In genomic region chr12:122235741-122236140, GRCh38 we compare ENCODE assay signal across 25 cellular contexts. TPM values are rescaled to one million over a fixed set of nuclear protein-coding genes. Genes with fewer than 3 reads are reported as not detected.
"Had no signal": no experiment of that assay in that cellular context is flagged by ENCODE, and none has a peak within 500 bp of the region (broad histone marks: within the 10 kb centered on the region; RNA-seq: fewer than 3 reads in every experiment).

No MANE protein-coding gene starts in this region.

- ATAC-seq: effector memory CD8-positive, alpha-beta T cell; natural killer cell treated with Interleukin-12 subunit alpha and Interleukin-12 subunit beta and Interleukin-15 and Interleukin-18, amount 100 ng/mL, for 72 hours; psoas muscle; stimulated activated naive CD8-positive, alpha-beta T cell treated with anti-CD3 and anti-CD28 coated beads, Interleukin-15, Interleukin-2, amounts not matched to agents 100 U/mL and 50 U/mL, for 24 hours had no signal

- H3K9me3 Mint-ChIP-seq: activated naive CD8-positive, alpha-beta T cell treated with anti-CD3 and anti-CD28 coated beads for 36 hours; effector memory CD8-positive, alpha-beta T cell; memory B cell; natural killer cell treated with Interleukin-12 subunit alpha and Interleukin-12 subunit beta and Interleukin-15 and Interleukin-18, amount 100 ng/mL, for 72 hours; T-helper 1 cell treated with Interleukin-12 subunit alpha and Interleukin-12 subunit beta and Interleukin-4 antibody, amounts not matched to agents 30 μg/mL and 1 μg/mL, for 36 hours had no signal

- H3K27ac ChIP-seq: breast epithelium, colonic mucosa, dorsolateral prefrontal cortex, esophagus muscularis mucosa, ovary, psoas muscle, right atrium auricular region, thyroid gland, VCaP had no signal

- H3K27me3 ChIP-seq: breast epithelium, colonic mucosa, dorsolateral prefrontal cortex, esophagus muscularis mucosa, ovary, right atrium auricular region, thyroid gland had no signal

- DNase-seq: activated CD4-positive, alpha-beta T cell treated with anti-CD3 and anti-CD28 coated beads, Interleukin-2, amount 50 U/mL, for 1 hour; activated CD4-positive, CD25-positive, alpha-beta regulatory T cell treated with anti-CD3 and anti-CD28 coated beads, Interleukin-2, amount 50 U/mL, for 72 hours; activated naive CD4-positive, alpha-beta T cell treated with Interleukin-2 at 50 U/mL for 16 hours; activated naive CD8-positive, alpha-beta T cell treated with anti-CD3 and anti-CD28 coated beads for 36 hours; activated T-cell treated with anti-CD3 and anti-CD28 coated beads, Interleukin-2, amount 50 U/mL, for 1 hour; amniotic stem cell; colonic mucosa; dorsolateral prefrontal cortex; effector memory CD8-positive, alpha-beta T cell; glutamatergic neuron; hypothalamus; ovary; psoas muscle; stimulated activated CD4-positive, alpha-beta T cell treated with anti-CD3 and anti-CD28 coated beads, Interleukin-4, amount 100 ng/mL, for 24 hours; stimulated activated naive CD8-positive, alpha-beta T cell treated with anti-CD3 and anti-CD28 coated beads, Interleukin-15, Interleukin-2, amounts not matched to agents 100 U/mL and 50 U/mL, for 24 hours; substantia nigra; thyroid gland had no signal

- H3K36me3 ChIP-seq: breast epithelium, colonic mucosa, ovary had no signal

- H3K4me1 ChIP-seq: breast epithelium, colonic mucosa, esophagus muscularis mucosa, psoas muscle, right atrium auricular region, thyroid gland had no signal

- H3K9me3 ChIP-seq: breast epithelium, colonic mucosa, esophagus muscularis mucosa, ovary, psoas muscle, right atrium auricular region, thyroid gland had no signal

- H3K4me1 Mint-ChIP-seq: activated naive CD8-positive, alpha-beta T cell treated with anti-CD3 and anti-CD28 coated beads for 36 hours; memory B cell had no signal

- H3K27me3 Mint-ChIP-seq: activated naive CD8-positive, alpha-beta T cell treated with anti-CD3 and anti-CD28 coated beads for 36 hours; effector memory CD8-positive, alpha-beta T cell; memory B cell; natural killer cell treated with Interleukin-12 subunit alpha and Interleukin-12 subunit beta and Interleukin-15 and Interleukin-18, amount 100 ng/mL, for 72 hours had no signal

- H3K27ac Mint-ChIP-seq: activated naive CD8-positive, alpha-beta T cell treated with anti-CD3 and anti-CD28 coated beads for 36 hours; effector memory CD8-positive, alpha-beta T cell; memory B cell; T-helper 1 cell treated with Interleukin-12 subunit alpha and Interleukin-12 subunit beta and Interleukin-4 antibody, amounts not matched to agents 30 μg/mL and 1 μg/mL, for 36 hours had no signal

- H3K4me3 Mint-ChIP-seq: activated naive CD8-positive, alpha-beta T cell treated with anti-CD3 and anti-CD28 coated beads for 36 hours; effector memory CD8-positive, alpha-beta T cell; memory B cell; natural killer cell treated with Interleukin-12 subunit alpha and Interleukin-12 subunit beta and Interleukin-15 and Interleukin-18, amount 100 ng/mL, for 72 hours; T-helper 1 cell treated with Interleukin-12 subunit alpha and Interleukin-12 subunit beta and Interleukin-4 antibody, amounts not matched to agents 30 μg/mL and 1 μg/mL, for 36 hours had no signal

- H3K4me3 ChIP-seq: breast epithelium, colonic mucosa, dorsolateral prefrontal cortex, esophagus muscularis mucosa, ovary, psoas muscle, right atrium auricular region, thyroid gland had no signal

RNA-seq across cellular contexts. Expression of gene B3GNT4, which starts 32.2 kb away (rescaled TPM):
- total RNA-seq: esophagus muscularis mucosa, right atrium auricular region, ureter had no signal
